21 cellular contexts compared by ENCODE assay signal in the genomic region with DNA sequence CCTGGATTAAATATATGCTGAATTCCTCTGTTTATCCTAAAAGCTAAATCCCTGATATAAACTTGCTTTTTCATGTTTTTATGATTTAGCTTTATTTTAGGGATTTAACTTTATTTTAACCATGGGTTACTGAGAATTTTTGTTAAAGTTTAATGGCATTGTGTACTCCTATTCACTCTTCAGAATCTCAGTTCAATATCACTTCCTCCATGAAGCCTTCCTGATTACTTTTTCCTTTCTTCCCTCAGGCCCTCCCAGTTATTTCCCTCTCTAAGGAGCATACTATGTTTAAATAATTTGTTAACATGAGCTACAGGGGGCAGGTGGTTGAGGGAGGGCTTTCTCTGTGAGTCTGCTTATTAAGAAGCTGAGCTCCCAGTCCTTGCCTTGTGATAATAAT.
"Had no signal": no experiment of that assay in that cellular context is flagged by ENCODE, and none has a peak within 500 bp of the region (broad histone marks: within the 10 kb centered on the region; RNA-seq: fewer than 3 reads in every experiment).

No MANE protein-coding gene starts in this region.

- H3K36me3 ChIP-seq: ovary, spleen, transverse colon, upper lobe of right lung, vagina had no signal

- H3K4me3 ChIP-seq: coronary artery, mucosa of descending colon, ovary, psoas muscle, skin epidermis, spleen, transverse colon, upper lobe of right lung, vagina had no signal

- ATAC-seq: effector memory CD8-positive, alpha-beta T cell; left colon; mucosa of descending colon; natural killer cell treated with Interleukin-12 subunit alpha and Interleukin-12 subunit beta and Interleukin-15 and Interleukin-18, amount 100 ng/mL, for 72 hours; psoas muscle; right cardiac atrium; stimulated activated naive B cell treated with anti-CD40 and anti-IgM and Interleukin-4, amounts not matched to agents 10 μg/mL and 1 μg/mL and 100 μg/mL, for 72 hours; upper lobe of right lung had no signal

- H3K27ac ChIP-seq: coronary artery, psoas muscle, skin epidermis, spleen, transverse colon, upper lobe of right lung, vagina had no signal

- DNase-seq: dermis blood vessel endothelial cell; effector memory CD8-positive, alpha-beta T cell; immature natural killer cell; islet precursor cell; kidney glomerular epithelial cell; left colon; mesenchymal stem cell; mucosa of descending colon; naive B cell; psoas muscle; right cardiac atrium; spleen; stimulated activated naive B cell treated with anti-CD40 and anti-IgM and Interleukin-4, amounts not matched to agents 10 μg/mL and 1 μg/mL and 100 μg/mL, for 72 hours; transverse colon; upper lobe of right lung had no signal

- H3K27me3 ChIP-seq: ovary, transverse colon, upper lobe of right lung, vagina had no signal

- H3K4me1 ChIP-seq: spleen, upper lobe of right lung had no signal

- FAIRE-seq: frontal cortex had no signal

- H3K9me3 ChIP-seq: mucosa of descending colon, ovary, psoas muscle, spleen, transverse colon, upper lobe of right lung, vagina had no signal
